8 cellular contexts compared by ENCODE assay signal in genomic region chr3:72482589-72483249, GRCh38. TPM values are rescaled to one million over a fixed set of nuclear protein-coding genes. Genes with fewer than 3 reads are reported as not detected.
A peak's percentile ranks its signal among the peaks of the same experiment; 100 is the strongest.
DNase-seq lines count a peak whose midpoint lies in the region; ATAC-seq lines count a peak whose summit lies in the region.

No MANE protein-coding gene starts in this region.

- H3K4me3 ChIP-seq in BLaER1 = peak overlapping the region; percentile 36; the same call in 1 of the 2 replicates
- peak overlapping the region; percentile 30 for H3K4me3 ChIP-seq in right cardiac atrium (ENCODE audit: low read length)

- intact Hi-C loops in right cardiac atrium (cut with DNase I) = no loop called here

- peak overlapping the region; percentile 5; the same call in 1 of the 2 replicates for H3K9ac ChIP-seq in BLaER1

- peak; percentile 56 to 86 for ATAC-seq in right cardiac atrium

- H3K27me3 ChIP-seq in BLaER1 (no peaks in the 10 kb centered on the region), right cardiac atrium (ENCODE audit: control insufficient read depth, insufficient read depth) (no peaks in the 10 kb centered on the region)

- DNase-seq in H4 (ENCODE audit: low spot score) (peak; percentile 41), RPMI7951 (ENCODE audit: low read depth) (peak; percentile 80), right cardiac atrium (peak; percentile 72 to 81 (median 78)), smooth muscle cell of the brain vasculature (ENCODE audit: low read depth, low spot score) (peak; percentile 33), occipital lobe (lab: John Stamatoyannopoulos, UW) (no peak), NCI-H2081 (lab: John Stamatoyannopoulos, UW) (no peak)
- DNase-seq in activated naive CD4-positive, alpha-beta T cell treated with Interleukin-2 at 50 U/mL for 16 hours = peak; percentile 86

- H3K36me3 ChIP-seq in BLaER1 = no peaks in the 10 kb centered on the region

- H3K9me3 ChIP-seq in BLaER1 (peaks cover 10% of the 10 kb centered on the region; the same call in 1 of the 2 replicates), right cardiac atrium (ENCODE audit: control insufficient read depth, low read length) (no peaks in the 10 kb centered on the region)

- 18% methylated on average over 12 of the region's 12 CpGs for WGBS in right cardiac atrium

- peaks cover 34% of the 10 kb centered on the region for H3K4me1 ChIP-seq in BLaER1
- H3K4me1 ChIP-seq in right cardiac atrium (ENCODE audit: control insufficient read depth, insufficient read depth, low read length) = peaks cover 8% of the 10 kb centered on the region

- H3K4me2 ChIP-seq in BLaER1 = peak overlapping the region; percentile 70

- H3K27ac ChIP-seq in BLaER1 (peak overlapping the region; percentile 10; the same call in 1 of the 2 replicates), right cardiac atrium (ENCODE audit: low read length) (peak overlapping the region; percentile 85)

- no peaks in the 10 kb centered on the region for H4K20me1 ChIP-seq in BLaER1

RNA-seq across cellular contexts. Expression of gene RYBP, which starts 36.3 kb away (rescaled TPM):
- total RNA-seq in H4 (2014; rRNA removed; shearing (Covaris generic)) = 4.4 and 6.1 TPM in 2 replicates
- total RNA-seq in RPMI7951 (2014; rRNA removed; shearing (Covaris generic)) = 10.1 and 15.3 TPM in 2 replicates
- total RNA-seq in right cardiac atrium (10 to 100 TPM in 1 of 4 donors, 1 to 10 TPM in 3; 9.3 to 10.7 (median 9.9) TPM), occipital lobe (33.2 TPM)
- 5.3 TPM for polyA plus RNA-seq in right cardiac atrium

Comparison
In these comparisons a context has a peak if more than half of its experiments do, and no peak if none do; other contexts are left out.
1. DNase-seq: peak in H4 (single experiment), RPMI7951 (single experiment), activated naive CD4-positive, alpha-beta T cell treated with Interleukin-2 at 50 U/mL for 16 hours (single experiment), right cardiac atrium (3 of 3) and smooth muscle cell of the brain vasculature (single experiment); none in occipital lobe (single experiment) and NCI-H2081 (0 of 2).